In genomic region chr16:78118469-78119025, GRCh38 we compare ENCODE assay signal across 22 cellular contexts.
"Had no signal": no experiment of that assay in that cellular context is flagged by ENCODE, and none has a peak within 500 bp of the region (broad histone marks: within the 10 kb centered on the region; RNA-seq: fewer than 3 reads in every experiment).

No MANE protein-coding gene starts in this region.

- H3K9ac ChIP-seq: KMS-11 had no signal

- ATAC-seq: K562, Panc1, PC-3, Right ventricle myocardium inferior had no signal

- H3K27me3 ChIP-seq: SJSA1 had no signal

- H3K36me3 ChIP-seq: SJSA1 had no signal

- DNase-seq: Kasumi-1; MM.1S; NCI-H1092 treated with DMSO at 0.1 percent for 48 hours; NCI-H1417 treated with DMSO at 0.1 percent for 48 hours; NCI-H146; NCI-H1694 treated with DMSO at 0.1 percent for 48 hours; NCI-H1930; NCI-H2081; NCI-H2107; NCI-H2227 treated with DMSO at 0.1 percent for 48 hours; NCI-H524; NCI-H526 treated with DMSO at 0.1 percent for 48 hours; NCI-H748 treated with DMSO at 0.1 percent for 48 hours; NK-92 treated with Interleukin-12 subunit alpha and Interleukin-12 subunit beta, amount 100 ng/mL, for 24 hours; PC-3; SHP77 treated with DMSO at 0.1 percent for 48 hours had no signal

- H3K27ac ChIP-seq: KMS-11, SJSA1, SK-N-MC had no signal

- H3K9me3 ChIP-seq: SJSA1 had no signal

- H3K4me3 ChIP-seq: K562, SJSA1, SK-N-MC had no signal

- H3K4me1 ChIP-seq: SJSA1 had no signal
